Comparison of ENCODE assay signal across 8 cellular contexts in the genomic region with DNA sequence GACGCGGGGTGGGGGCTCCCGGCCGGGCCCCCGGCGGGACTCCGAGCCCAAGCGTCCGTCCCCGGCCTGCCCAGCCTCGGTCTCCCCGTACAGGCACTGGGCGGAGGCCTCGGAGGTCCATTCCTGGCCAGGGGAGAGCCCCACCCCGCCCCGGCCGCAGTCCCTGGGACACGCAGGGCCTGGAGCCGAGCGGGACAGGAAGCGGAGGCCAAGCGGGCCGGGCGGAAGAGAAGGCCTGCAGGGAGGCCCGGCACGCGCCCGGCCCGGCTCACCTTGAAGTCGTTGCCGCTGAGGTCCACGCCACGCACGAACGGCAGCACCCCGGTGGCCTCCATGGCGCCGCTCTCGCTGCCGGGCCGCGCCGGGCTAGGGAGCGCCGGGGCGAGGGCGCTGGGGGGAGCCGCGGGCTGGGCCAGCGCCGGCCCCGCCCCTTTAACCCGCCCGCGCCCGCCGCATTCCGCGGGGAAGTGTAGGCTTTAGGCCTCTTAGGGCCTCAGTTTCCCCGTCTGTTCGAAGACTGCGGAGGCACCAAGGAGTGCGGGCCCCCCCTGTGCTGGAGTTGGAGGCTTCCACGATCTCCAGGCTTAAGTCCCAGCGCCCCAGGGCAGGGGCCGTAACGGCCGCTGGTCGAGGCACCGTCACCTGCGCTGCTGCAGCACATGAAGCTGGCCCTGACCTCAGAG. TPM values are rescaled to one million over a fixed set of nuclear protein-coding genes. Genes with fewer than 3 reads are reported as not detected.
DNase-seq lines count a peak whose midpoint lies in the region; ATAC-seq and TF ChIP-seq lines count a peak whose summit lies in the region.

A gene (minus strand): TSS at position 383 of the 683 bp plus-strand sequence. CDS start 48 bp downstream, at position 335.

- TF ChIP-seq POLR2A in uterus (IDR thresholded peaks at IDR 0.05), result peak; percentile 47 to 82

- H3K36me3 ChIP-seq in left ventricle myocardium inferior (peaks cover 38% of the 10 kb centered on the region), uterus (no peaks in the 10 kb centered on the region)

- ATAC-seq in HG03280 (IDR thresholded peaks at IDR 0.05; ENCODE audit: unreplicated experiment) (peak; percentile 26), HG03565 (IDR thresholded peaks at IDR 0.05; ENCODE audit: unreplicated experiment) (no peak)

- peaks cover 79% of the 10 kb centered on the region for H3K4me1 ChIP-seq in left ventricle myocardium inferior
- H3K4me1 ChIP-seq in uterus, result peaks cover 0 to 35% of the 10 kb centered on the region in 2 donors

- H3K27me3 ChIP-seq in left ventricle myocardium inferior (ENCODE audit: low read depth), result no peaks in the 10 kb centered on the region
- H3K27me3 ChIP-seq in uterus, result no peaks in the 10 kb centered on the region

- peak within 1 kb of the TSS; percentile 87 for H3K27ac ChIP-seq in angular gyrus (ENCODE audit: low read depth, low read length)
- H3K27ac ChIP-seq in left ventricle myocardium inferior (replicated peaks), result peak within 1 kb of the TSS; percentile 100
- H3K27ac ChIP-seq in uterus, result peak within 1 kb of the TSS; percentile 82 to 95

- no peak for TF ChIP-seq CTCF in GM13976 (IDR thresholded peaks at IDR 0.05; ENCODE audit: borderline replicate concordance, control extremely low read depth, extremely low read depth, insufficient read depth, missing control alignments)
- TF ChIP-seq CTCF in left ventricle myocardium inferior (IDR thresholded peaks at IDR 0.05; ENCODE audit: borderline replicate concordance), result no peak
- TF ChIP-seq CTCF in uterus (IDR thresholded peaks at IDR 0.05), result peak in 2 of 4 experiments; percentile 15 to 30

- no peaks in the 10 kb centered on the region for H3K9me3 ChIP-seq in left ventricle myocardium inferior (replicated peaks)
- no peaks in the 10 kb centered on the region for H3K9me3 ChIP-seq in uterus

- peak; percentile 81 for DNase-seq in GM13976 (ENCODE audit: low spot score)
- DNase-seq in left ventricle myocardium inferior, result peak; percentile 60
- peak; percentile 55 for DNase-seq in pons (ENCODE audit: low spot score)
- peak in 1 of 2 donors; percentile 52 for DNase-seq in uterus

- intact Hi-C loops in T-helper 1 cell treated with Interleukin-12 subunit alpha and Interleukin-12 subunit beta and Interleukin-4 antibody, amounts not matched to agents 30 ng/mL and 1 ng/mL, for 36 hours (cut with micrococcal nuclease), result loop anchor here (5.0 kb wide), 1 partner anchor 286 kb away; a partner anchor contains a TSS
- intact Hi-C loops in left ventricle myocardium inferior (cut with micrococcal nuclease), result no loop called here
- intact Hi-C loops in uterus (cut with DNase I; ENCODE audit: low total_unique reads), result no loop called here

- peak within 1 kb of the TSS; percentile 99 for H3K4me3 ChIP-seq in left ventricle myocardium inferior
- H3K4me3 ChIP-seq in uterus, result peak within 1 kb of the TSS; percentile 76 to 92

- in situ Hi-C loops in GM13976 (cut with MboI; ENCODE audit: low sequenced_read_pairs, unreplicated experiment), result no loop called here

RNA-seq across cellular contexts. Expression of the gene that starts here (rescaled TPM):
- 265 and 288 TPM in 2 replicates for total RNA-seq in T-helper 1 cell treated with Interleukin-12 subunit alpha and Interleukin-12 subunit beta and Interleukin-4 antibody, amounts not matched to agents 30 ng/mL and 1 ng/mL, for 36 hours
- 257 TPM for total RNA-seq in left ventricle myocardium inferior
- 100 to 1,000 TPM in 3 of 4 donors, 10 to 100 TPM in 1; 93.0 to 307 (median 144) TPM for total RNA-seq in uterus
